ENCODE assay signal across 7 cellular contexts in genomic region chr7:99990417-99990816, GRCh38. TPM values are rescaled to one million over a fixed set of nuclear protein-coding genes. Genes with fewer than 3 reads are reported as not detected.
DNase-seq lines count a peak whose midpoint lies in the region; ATAC-seq and TF ChIP-seq lines count a peak whose summit lies in the region.

No MANE protein-coding gene starts in this region.

- TF ChIP-seq POLR2A in HCT116 (IDR thresholded peaks at IDR 0.05; ENCODE audit: borderline replicate concordance, extremely low read depth, insufficient read depth, insufficient read length): no peak

- CTCF ChIA-PET in HCT116 (lab: Charles Lee): interaction anchor here (0.6 to 3.1 kb wide), 8 partner anchors 11 to 465 kb away, joined by 3 to 14 read pairs (median 6); partner anchors contain the start of genes GJC3, TRIM4 and ZKSCAN1

- H3K79me2 ChIP-seq in HCT116 (ENCODE audit: insufficient read depth, low read length) (no peaks in the 10 kb centered on the region), fibroblast of lung (ENCODE audit: control insufficient read depth, insufficient read depth, low read length) (no peaks in the 10 kb centered on the region)

- no peaks in the 10 kb centered on the region for H3K36me3 Mint-ChIP-seq in activated naive CD4-positive, alpha-beta T cell treated with anti-CD3 and anti-CD28 coated beads, Interleukin-2, amount 50 U/mL, for 72 hours

- H4K20me1 ChIP-seq in HCT116 (ENCODE audit: insufficient read depth) (no peaks in the 10 kb centered on the region), fibroblast of lung (ENCODE audit: control insufficient read depth, extremely low read depth, insufficient read depth, low read length) (no peaks in the 10 kb centered on the region)

- H3K27ac ChIP-seq in HCT116 (ENCODE audit: low read depth, low read length) (no peak overlapping the region), fibroblast of lung (ENCODE audit: insufficient read depth, low read length) (no peak overlapping the region), psoas muscle (no peak overlapping the region)

- H3K9me3 ChIP-seq in HCT116 (ENCODE audit: control insufficient read depth in 1 of 2, insufficient read depth in 1 of 2, low read depth in 1 of 2, low read length in 2 of 2): no peaks in the 10 kb centered on the region
- H3K9me3 ChIP-seq in fibroblast of lung (ENCODE audit: control insufficient read depth, insufficient read depth, low read depth, low read length): no peaks in the 10 kb centered on the region
- H3K9me3 ChIP-seq in psoas muscle: no peaks in the 10 kb centered on the region

- no peak for TF ChIP-seq RAD21 in HCT116 (IDR thresholded peaks at IDR 0.05; ENCODE audit: low read depth)

- no peak overlapping the region for H3K27ac Mint-ChIP-seq in activated naive CD4-positive, alpha-beta T cell treated with anti-CD3 and anti-CD28 coated beads, Interleukin-2, amount 50 U/mL, for 72 hours

- H3K27me3 ChIP-seq in HCT116 (ENCODE audit: insufficient read depth, low read length): 0 out of 2 replicates have a peak, but pooled peaks cover 2% of the 10 kb centered on the region
- peaks cover 4% of the 10 kb centered on the region for H3K27me3 ChIP-seq in fibroblast of lung (ENCODE audit: control insufficient read depth, insufficient read depth, low read length)
- no peaks in the 10 kb centered on the region for H3K27me3 ChIP-seq in psoas muscle (ENCODE audit: insufficient read depth in 3 of 3, low read length in 2 of 3)

- H3K9ac ChIP-seq in HCT116 (ENCODE audit: low read length): no peak overlapping the region
- no peak overlapping the region for H3K9ac ChIP-seq in fibroblast of lung (ENCODE audit: insufficient read depth, low read length)

- H2AFZ ChIP-seq in HCT116 (ENCODE audit: low read depth, low read length, poor library complexity, severe bottlenecking) (peak overlapping the region; percentile 88), fibroblast of lung (ENCODE audit: low read length) (no peak overlapping the region)

- ATAC-seq in HCT116 (peak; percentile 13), psoas muscle (peak in 1 of 4 donors; percentile 43), GM21737 (IDR thresholded peaks at IDR 0.05; ENCODE audit: unreplicated experiment) (no peak)
- no peak for ATAC-seq in activated naive CD4-positive, alpha-beta T cell treated with anti-CD3 and anti-CD28 coated beads, Interleukin-2, amount 50 U/mL, for 72 hours

- peaks cover 0 to 5% of the 10 kb centered on the region in 2 experiments; a peak in 2 of 4 replicates for H3K4me1 ChIP-seq in HCT116 (ENCODE audit: control insufficient read depth in 1 of 2, insufficient read depth in 2 of 2, low read length in 2 of 2)
- no peaks in the 10 kb centered on the region for H3K4me1 ChIP-seq in fibroblast of lung (ENCODE audit: control insufficient read depth, extremely low read depth, insufficient read depth, low read length)
- no peaks in the 10 kb centered on the region for H3K4me1 ChIP-seq in psoas muscle

- RAD21 ChIA-PET in HCT116 (lab: Charles Lee; ENCODE audit: low non-redundant PET in 1 of 2, low total read pairs in 2 of 2, uncharacterized antibody in 2 of 2, unreplicated experiment in 2 of 2): interaction anchor here (1.1 to 1.7 kb wide), 2 partner anchors 77 to 465 kb away, joined by 3 to 4 read pairs; no protein-coding TSS in a partner anchor

- DNase-seq in HCT116 (ENCODE audit: low read depth, low spot score) (no peak), NCI-H2227 (lab: John Stamatoyannopoulos, UW; ENCODE audit: unreplicated experiment) (peak; percentile 56), fibroblast of lung (ENCODE audit: low read depth in 2 of 2) (no peak), psoas muscle (no peak), pons (ENCODE audit: low spot score) (no peak)
- no peak for DNase-seq in activated naive CD4-positive, alpha-beta T cell treated with anti-CD3 and anti-CD28 coated beads, Interleukin-2, amount 50 U/mL, for 72 hours (ENCODE audit: low spot score in 2 of 2)

- WGBS in psoas muscle, 3 donors: 35 to 37% (median 35%) methylated on average over 13 of the region's 13 CpGs

- BruUV-seq in HCT116 (replicated peaks; lab: Mats Ljungman, UMichigan): no TSS peak

- H3K36me3 ChIP-seq in HCT116 (ENCODE audit: control insufficient read depth in 1 of 2, insufficient read depth in 2 of 2, low read length in 2 of 2): no peaks in the 10 kb centered on the region
- H3K36me3 ChIP-seq in fibroblast of lung (ENCODE audit: control insufficient read depth, insufficient read depth, low read length): no peaks in the 10 kb centered on the region
- no peaks in the 10 kb centered on the region for H3K36me3 ChIP-seq in psoas muscle (ENCODE audit: insufficient read depth in 1 of 2, low read depth in 1 of 2)

- H3K4me2 ChIP-seq in HCT116 (ENCODE audit: low read length) (peak overlapping the region; percentile 33), fibroblast of lung (ENCODE audit: extremely low read depth, insufficient read depth, low read length) (peak overlapping the region; percentile 70)

- H3K9me2 ChIP-seq in HCT116 (ENCODE audit: insufficient read depth): no peaks in the 10 kb centered on the region

- intact Hi-C loops in HCT116 (cut with micrococcal nuclease) (loop anchor here (5.0 kb wide), 1 partner anchor 463 kb away; no protein-coding TSS in a partner anchor), psoas muscle (cut with DNase I) (loop anchor here in 1 of 2 donors (5.0 kb wide), 1 partner anchor 137 kb away; the partner anchor contains the start of gene MBLAC1)

- TF ChIP-seq CTCF in HCT116 (IDR thresholded peaks at IDR 0.05 in 2 of 3, conservative IDR thresholded peaks at IDR 0.05 in 1 of 3; ENCODE audit: borderline replicate concordance in 1 of 3, insufficient read depth in 1 of 3, low read depth in 2 of 3, low read length in 2 of 3) (no peak), fibroblast of lung (conservative IDR thresholded peaks at IDR 0.05 in 1 of 2, IDR thresholded peaks at IDR 0.05 in 1 of 2; ENCODE audit: low read depth in 1 of 2, low read length in 2 of 2) (no peak), psoas muscle (IDR thresholded peaks at IDR 0.05) (no peak)

- H3K4me3 ChIP-seq in HCT116 (replicated peaks in 1 of 2; ENCODE audit: low read depth in 1 of 2, low read length in 2 of 2) (no peak overlapping the region), fibroblast of lung (replicated peaks in 1 of 4; ENCODE audit: control extremely low read depth in 1 of 4, insufficient read depth in 1 of 4, low read depth in 3 of 4, low read length in 4 of 4) (peak overlapping the region in 2 of 4 experiments; percentile 21 to 39), psoas muscle (peak overlapping the region; percentile 55)

- POLR2A ChIA-PET in HCT116 (lab: Charles Lee): interaction anchor here (0.6 to 1.1 kb wide), 3 partner anchors 51 to 112 kb away, joined by 3 to 4 read pairs (median 4); no protein-coding TSS in a partner anchor

- H3K9me3 Mint-ChIP-seq in activated naive CD4-positive, alpha-beta T cell treated with anti-CD3 and anti-CD28 coated beads, Interleukin-2, amount 50 U/mL, for 72 hours: no peaks in the 10 kb centered on the region

TF ChIP-seq in HCT116, 20 proteins besides CTCF, POLR2A, EP300 and RAD21 (continues in another document):
- no peak for TF ChIP-seq ZNF274 (IDR thresholded peaks at IDR 0.05; ENCODE audit: low read depth, low read length)
- TF ChIP-seq, protein P1, sequence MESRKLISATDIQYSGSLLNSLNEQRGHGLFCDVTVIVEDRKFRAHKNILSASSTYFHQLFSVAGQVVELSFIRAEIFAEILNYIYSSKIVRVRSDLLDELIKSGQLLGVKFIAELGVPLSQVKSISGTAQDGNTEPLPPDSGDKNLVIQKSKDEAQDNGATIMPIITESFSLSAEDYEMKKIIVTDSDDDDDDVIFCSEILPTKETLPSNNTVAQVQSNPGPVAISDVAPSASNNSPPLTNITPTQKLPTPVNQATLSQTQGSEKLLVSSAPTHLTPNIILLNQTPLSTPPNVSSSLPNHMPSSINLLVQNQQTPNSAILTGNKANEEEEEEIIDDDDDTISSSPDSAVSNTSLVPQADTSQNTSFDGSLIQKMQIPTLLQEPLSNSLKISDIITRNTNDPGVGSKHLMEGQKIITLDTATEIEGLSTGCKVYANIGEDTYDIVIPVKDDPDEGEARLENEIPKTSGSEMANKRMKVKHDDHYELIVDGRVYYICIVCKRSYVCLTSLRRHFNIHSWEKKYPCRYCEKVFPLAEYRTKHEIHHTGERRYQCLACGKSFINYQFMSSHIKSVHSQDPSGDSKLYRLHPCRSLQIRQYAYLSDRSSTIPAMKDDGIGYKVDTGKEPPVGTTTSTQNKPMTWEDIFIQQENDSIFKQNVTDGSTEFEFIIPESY (IDR thresholded peaks at IDR 0.05; ENCODE audit: extremely low read depth, insufficient replicate concordance, low read length): no peak
- TF ChIP-seq, protein P2, sequence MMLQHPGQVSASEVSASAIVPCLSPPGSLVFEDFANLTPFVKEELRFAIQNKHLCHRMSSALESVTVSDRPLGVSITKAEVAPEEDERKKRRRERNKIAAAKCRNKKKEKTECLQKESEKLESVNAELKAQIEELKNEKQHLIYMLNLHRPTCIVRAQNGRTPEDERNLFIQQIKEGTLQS (IDR thresholded peaks at IDR 0.05): no peak

RNA-seq across cellular contexts. Expression of gene AZGP1, which starts 14.6 kb away (rescaled TPM):
- total RNA-seq in HCT116 (2021; ENCODE audit: unreplicated experiment) (1.1 TPM), fibroblast of lung (not detected in 2 replicates), psoas muscle (under 1 TPM; 0.49 to 0.82 (median 0.59) TPM)
- 0.84 and 1.1 TPM in 2 replicates for polyA plus RNA-seq in HCT116 (2012)
- polyA plus RNA-seq in fibroblast of lung (not detected in 2 replicates), psoas muscle (1 to 10 TPM in 2 of 3 donors, under 1 TPM in 1; 0.73 to 2.4 (median 1.6) TPM)
- not detected in 2 replicates for polyA plus RNA-seq in fibroblast of lung (2012)
- not detected in 2 replicates for polyA minus RNA-seq in fibroblast of lung (ENCODE audit: low replicate concordance)
- total RNA-seq in activated naive CD4-positive, alpha-beta T cell treated with anti-CD3 and anti-CD28 coated beads, Interleukin-2, amount 50 U/mL, for 72 hours: under 1 TPM in 1 of 2 donors, not detected in 1; 0.43 TPM

RNA-seq across cellular contexts. Expression of gene ZKSCAN1, which starts 25.0 kb away (rescaled TPM):
- total RNA-seq in HCT116 (2021; ENCODE audit: unreplicated experiment): 61.2 TPM
- 13.7 and 16.5 TPM in 2 replicates for polyA plus RNA-seq in HCT116 (2012)
- total RNA-seq in fibroblast of lung: 39.0 and 50.2 TPM in 2 replicates
- 21.0 and 25.3 TPM in 2 replicates for polyA plus RNA-seq in fibroblast of lung
- 13.9 and 20.0 TPM in 2 replicates for polyA plus RNA-seq in fibroblast of lung (2012)
- polyA minus RNA-seq in fibroblast of lung (ENCODE audit: low replicate concordance): 36.6 and 74.8 TPM in 2 replicates
- total RNA-seq in psoas muscle: 10 to 100 TPM; 38.5 to 40.2 (median 38.9) TPM
- 10 to 100 TPM in 1 of 3 donors, 1 to 10 TPM in 2; 5.7 to 15.8 (median 8.8) TPM for polyA plus RNA-seq in psoas muscle
- total RNA-seq in activated naive CD4-positive, alpha-beta T cell treated with anti-CD3 and anti-CD28 coated beads, Interleukin-2, amount 50 U/mL, for 72 hours: 10 to 100 TPM; 52.2 to 67.1 TPM

RNA-seq across cellular contexts. Expression of gene ZSCAN21, which starts 59.2 kb away (rescaled TPM):
- total RNA-seq in HCT116 (2021; ENCODE audit: unreplicated experiment) (10.3 TPM), fibroblast of lung (11.1 and 12.1 TPM in 2 replicates), psoas muscle (10 to 100 TPM in 3 of 4 donors, 1 to 10 TPM in 1; 9.9 to 20.3 (median 11.7) TPM)
- 6.4 and 8.6 TPM in 2 replicates for polyA plus RNA-seq in HCT116 (2012)
- polyA plus RNA-seq in fibroblast of lung (9.4 and 11.3 TPM in 2 replicates), psoas muscle (10 to 100 TPM in 2 of 3 donors, 1 to 10 TPM in 1; 6.8 to 25.6 (median 16.2) TPM)
- 7.3 and 7.6 TPM in 2 replicates for polyA plus RNA-seq in fibroblast of lung (2012)
- polyA minus RNA-seq in fibroblast of lung (ENCODE audit: low replicate concordance): 5.0 and 9.2 TPM in 2 replicates
- 1 to 10 TPM; 3.8 to 7.1 TPM for total RNA-seq in activated naive CD4-positive, alpha-beta T cell treated with anti-CD3 and anti-CD28 coated beads, Interleukin-2, amount 50 U/mL, for 72 hours
